17 cellular contexts compared by ENCODE assay signal in the genomic region with DNA sequence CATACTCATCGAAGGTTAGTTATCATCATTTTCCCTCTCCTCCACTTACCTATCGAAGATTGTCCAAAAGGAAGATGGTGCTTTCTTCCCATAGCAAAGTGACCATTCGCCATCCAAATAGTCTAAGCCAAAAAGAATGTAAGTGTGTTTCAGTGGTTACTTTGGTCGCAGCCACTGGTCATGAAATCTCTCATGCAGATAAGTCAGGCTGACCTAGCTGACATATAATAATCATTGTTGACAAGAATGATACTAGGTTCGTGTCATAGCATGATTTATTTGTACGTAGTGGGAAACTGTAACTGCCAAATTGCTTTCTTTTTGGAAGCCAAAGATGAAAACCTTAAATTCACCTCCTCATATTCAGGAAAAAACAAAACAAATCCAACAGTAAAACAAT.
DNase-seq lines count a peak whose midpoint lies in the region; ATAC-seq, FAIRE-seq and TF ChIP-seq lines count a peak whose summit lies in the region.
"Had no signal": no experiment of that assay in that cellular context is flagged by ENCODE, and none has a peak within 500 bp of the region (broad histone marks: within the 10 kb centered on the region; RNA-seq: fewer than 3 reads in every experiment).

No MANE protein-coding gene starts in this region.

- no peak overlapping the region for H3K27ac Mint-ChIP-seq in activated naive CD8-positive, alpha-beta T cell treated with anti-CD3 and anti-CD28 coated beads for 36 hours
- H3K27ac Mint-ChIP-seq: T-helper 17 cell had no signal

- no peaks in the 10 kb centered on the region for H3K79me2 ChIP-seq in OCI-LY7 (ENCODE audit: insufficient read depth, low read depth, low read length)

- CTCF ChIA-PET in OCI-LY7 (lab: Charles Lee; ENCODE audit: unreplicated experiment) = no interaction called here

- intact Hi-C loops in OCI-LY7 (cut with micrococcal nuclease; ENCODE audit: unreplicated experiment) = no loop called here

- in situ Hi-C loops in GM13976 (cut with MboI; ENCODE audit: low sequenced_read_pairs, unreplicated experiment) = no loop called here

- H3K9me2 ChIP-seq in OCI-LY7 (ENCODE audit: insufficient read depth, low read length) = no peaks in the 10 kb centered on the region

- peak; percentile 21 for FAIRE-seq in GM19239 (lab: Jason Lieb, UNC)
- FAIRE-seq: A549, K562 had no signal

- H3K27ac ChIP-seq in OCI-LY7 (ENCODE audit: low read depth, low read length, poor library complexity, severe bottlenecking) = no peak overlapping the region
- H3K27ac ChIP-seq: A549 had no signal

- BruUV-seq in OCI-LY7 (replicated peaks; lab: Mats Ljungman, UMichigan) = no TSS peak

- no peaks in the 10 kb centered on the region for H3K36me3 ChIP-seq in OCI-LY7 (ENCODE audit: insufficient read depth, low read length)

- H4K20me1 ChIP-seq in OCI-LY7 (ENCODE audit: insufficient read depth, low read length) = no peaks in the 10 kb centered on the region

- ATAC-seq in HG02884 (IDR thresholded peaks at IDR 0.05; ENCODE audit: unreplicated experiment) = no peak
- ATAC-seq: A549, K562, T-helper 17 cell had no signal

- TF ChIP-seq CTCF in GM12865 (IDR thresholded peaks at IDR 0.05; ENCODE audit: insufficient read depth, low read depth, low read length, missing control alignments) (no peak), GM13976 (IDR thresholded peaks at IDR 0.05; ENCODE audit: borderline replicate concordance, control extremely low read depth, extremely low read depth, insufficient read depth, missing control alignments) (no peak), OCI-LY7 (conservative IDR thresholded peaks at IDR 0.05; ENCODE audit: low read length) (no peak)

- H3K9me3 ChIP-seq in OCI-LY7 (ENCODE audit: low read length) = no peaks in the 10 kb centered on the region
- H3K9me3 ChIP-seq: A549 had no signal

- POLR2A ChIA-PET in OCI-LY7 (lab: Charles Lee) = no interaction called here

- no peak overlapping the region for H3K4me2 ChIP-seq in OCI-LY7 (ENCODE audit: low read length)
- H3K4me2 ChIP-seq: A549 had no signal

- DNase-seq in GM12865 (ENCODE audit: low read depth) (peak; percentile 52), GM19239 (ENCODE audit: insufficient read length, low spot score) (no peak), M059J (ENCODE audit: low read depth) (peak; percentile 76), myocyte (ENCODE audit: low read depth) (peak; percentile 19), GM13976 (ENCODE audit: low spot score) (no peak), OCI-LY7 (ENCODE audit: low spot score) (no peak)
- no peak for DNase-seq in activated naive CD8-positive, alpha-beta T cell treated with anti-CD3 and anti-CD28 coated beads for 36 hours
- DNase-seq: AML-193, DMS79, NCI-H1092, NCI-H446, NCI-H774, SHP77, T-helper 17 cell had no signal

- no peaks in the 10 kb centered on the region for H3K9me3 Mint-ChIP-seq in activated naive CD8-positive, alpha-beta T cell treated with anti-CD3 and anti-CD28 coated beads for 36 hours

- H3K36me3 Mint-ChIP-seq in activated naive CD8-positive, alpha-beta T cell treated with anti-CD3 and anti-CD28 coated beads for 36 hours = no peaks in the 10 kb centered on the region

- H3K4me1 Mint-ChIP-seq in activated naive CD8-positive, alpha-beta T cell treated with anti-CD3 and anti-CD28 coated beads for 36 hours = peaks cover 1% of the 10 kb centered on the region

- no peak overlapping the region for H2AFZ ChIP-seq in OCI-LY7 (ENCODE audit: low read length)

- no peaks in the 10 kb centered on the region for H3K4me1 ChIP-seq in OCI-LY7 (ENCODE audit: insufficient read depth, low read length, poor library complexity, severe bottlenecking)
- H3K4me1 ChIP-seq: A549 had no signal

- peaks cover 22% of the 10 kb centered on the region for H3K27me3 Mint-ChIP-seq in activated naive CD8-positive, alpha-beta T cell treated with anti-CD3 and anti-CD28 coated beads for 36 hours

- H3K4me3 Mint-ChIP-seq in activated naive CD8-positive, alpha-beta T cell treated with anti-CD3 and anti-CD28 coated beads for 36 hours = no peak overlapping the region
- H3K4me3 Mint-ChIP-seq: T-helper 17 cell had no signal

- H3K4me3 ChIP-seq in GM12865 (ENCODE audit: low read depth, low read length) (no peak overlapping the region), OCI-LY7 (ENCODE audit: low read depth, low read length, poor library complexity, severe bottlenecking) (no peak overlapping the region)
- H3K4me3 ChIP-seq: A549, K562 had no signal

Comparison
In these comparisons a context has a peak if more than half of its experiments do, and no peak if none do; other contexts are left out.
1. DNase-seq: peak in GM12865 (single experiment), M059J (single experiment) and myocyte (single experiment); none in GM19239 (single experiment), GM13976 (single experiment), OCI-LY7 (single experiment) and activated naive CD8-positive, alpha-beta T cell treated with anti-CD3 and anti-CD28 coated beads for 36 hours (single experiment).